ENCODE assay signal across 16 cellular contexts in genomic region chr3:27392950-27393679, GRCh38.
DNase-seq lines count a peak whose midpoint lies in the region; ATAC-seq lines count a peak whose summit lies in the region.
"Had no signal": no experiment of that assay in that cellular context is flagged by ENCODE, and none has a peak within 500 bp of the region (broad histone marks: within the 10 kb centered on the region; RNA-seq: fewer than 3 reads in every experiment).

No MANE protein-coding gene starts in this region.

- DNase-seq in Kasumi-1 (lab: John Stamatoyannopoulos, UW) (peak; percentile 4 to 9), NCI-H748 (lab: John Stamatoyannopoulos, UW; ENCODE audit: unreplicated experiment) (no peak), amniotic stem cell (lab: John Stamatoyannopoulos, UW) (no peak), NCI-H1092 (lab: John Stamatoyannopoulos, UW) (no peak)
- no peak for DNase-seq in stimulated activated CD4-positive, alpha-beta T cell treated with anti-CD3 and anti-CD28 coated beads, Interleukin-2, amount 100 ng/mL, for 48 hours
- DNase-seq: activated CD8-positive, alpha-beta T cell treated with anti-CD3 and anti-CD28 coated beads for 36 hours; foreskin fibroblast; GM23248; naive thymus-derived CD4-positive, alpha-beta T cell; NCI-H1694 treated with DMSO at 0.1 percent for 48 hours; NK-92 treated with Interleukin-12 subunit alpha and Interleukin-12 subunit beta, amount 100 ng/mL, for 24 hours; transverse colon had no signal

- ATAC-seq in GM18499 (IDR thresholded peaks at IDR 0.05; ENCODE audit: insufficient read depth, unreplicated experiment): peak; percentile 76
- ATAC-seq in GM19463 (IDR thresholded peaks at IDR 0.05; ENCODE audit: unreplicated experiment): peak; percentile 76
- peak; percentile 79 for ATAC-seq in HG02840 (IDR thresholded peaks at IDR 0.05; ENCODE audit: low FRiP score, unreplicated experiment)
- ATAC-seq: activated CD8-positive, alpha-beta T cell treated with anti-CD3 and anti-CD28 coated beads for 36 hours; naive thymus-derived CD4-positive, alpha-beta T cell; sciatic nerve had no signal

Comparison
In these comparisons a context has a peak if more than half of its experiments do, and no peak if none do; other contexts are left out.
1. DNase-seq: peak in Kasumi-1 (2 of 2); none in NCI-H748 (single experiment), stimulated activated CD4-positive, alpha-beta T cell treated with anti-CD3 and anti-CD28 coated beads, Interleukin-2, amount 100 ng/mL, for 48 hours (0 of 2), amniotic stem cell (single experiment) and NCI-H1092 (single experiment).
2. Peak in every context shown above with its lines, with median percentiles within 50 percentile points of each other: ATAC-seq.